ENCODE assay signal across 20 cellular contexts in genomic region chr2:121375621-121376159, GRCh38.
DNase-seq lines count a peak whose midpoint lies in the region; ATAC-seq and TF ChIP-seq lines count a peak whose summit lies in the region.
"Had no signal": no experiment of that assay in that cellular context is flagged by ENCODE, and none has a peak within 500 bp of the region (broad histone marks: within the 10 kb centered on the region; RNA-seq: fewer than 3 reads in every experiment).

No MANE protein-coding gene starts in this region.

- no peak overlapping the region for H3K4me3 ChIP-seq in astrocyte of the spinal cord (ENCODE audit: low read depth, low read length)
- H3K4me3 ChIP-seq in hepatocyte: no peak overlapping the region
- H3K4me3 ChIP-seq in dorsolateral prefrontal cortex: no peak overlapping the region
- H3K4me3 ChIP-seq: GM23338 had no signal

- WGBS in hepatocyte (ENCODE audit: low lambda C conversion rate, missing lambda C conversion rate): 85% methylated on average over 3 of the region's 3 CpGs

- TF ChIP-seq CTCF in HFFc6 (IDR thresholded peaks at IDR 0.05): no peak
- no peak for TF ChIP-seq CTCF in astrocyte of the spinal cord (IDR thresholded peaks at IDR 0.05; ENCODE audit: low read depth, low read length)
- TF ChIP-seq CTCF in hepatocyte (IDR thresholded peaks at IDR 0.05; ENCODE audit: poor library complexity): no peak
- TF ChIP-seq CTCF in dorsolateral prefrontal cortex (IDR thresholded peaks at IDR 0.05 in 54 of 56, conservative IDR thresholded peaks at IDR 0.05 in 2 of 56; ENCODE audit: low read depth in 1 of 56, partially characterized antibody in 56 of 56): no peak

- no peaks in the 10 kb centered on the region for H3K36me3 ChIP-seq in hepatocyte (replicated peaks; ENCODE audit: insufficient read depth, low read depth)

- no peaks in the 10 kb centered on the region for H3K9me3 ChIP-seq in hepatocyte (ENCODE audit: low read depth)

- no peaks in the 10 kb centered on the region for H3K9me2 ChIP-seq in hepatocyte (replicated peaks; ENCODE audit: insufficient read depth)

- H3K27me3 ChIP-seq in hepatocyte (no peaks in the 10 kb centered on the region), dorsolateral prefrontal cortex (no peaks in the 10 kb centered on the region)

- no peaks in the 10 kb centered on the region for H3K9me3 Mint-ChIP-seq in HFFc6
- H3K9me3 Mint-ChIP-seq: CD4-positive, alpha-beta memory T cell; GM23338 had no signal

- H3K79me2 ChIP-seq in hepatocyte: no peaks in the 10 kb centered on the region

- H2AFZ ChIP-seq in hepatocyte: no peak overlapping the region
- H2AFZ ChIP-seq: GM23338 had no signal

- H4K20me1 ChIP-seq in hepatocyte (ENCODE audit: insufficient read depth, poor library complexity, severe bottlenecking): no peaks in the 10 kb centered on the region

- no peak overlapping the region for H3K4me3 Mint-ChIP-seq in HFFc6
- H3K4me3 Mint-ChIP-seq: CD4-positive, alpha-beta memory T cell; GM23338 had no signal

- no peak for ATAC-seq in HG02588 (IDR thresholded peaks at IDR 0.05; ENCODE audit: unreplicated experiment)
- ATAC-seq: GM23338, HCT116, HepG2 had no signal

- no peak overlapping the region for H3K4me2 ChIP-seq in hepatocyte
- H3K4me2 ChIP-seq: GM23338, KMS-11 had no signal

- peak overlapping the region; percentile 50 for H3K27ac ChIP-seq in hepatocyte
- peak overlapping the region in 11 of 59 donors; percentile 84 to 94 (median 90) for H3K27ac ChIP-seq in dorsolateral prefrontal cortex
- H3K27ac ChIP-seq: KMS-11 had no signal

- intact Hi-C loops in dorsolateral prefrontal cortex (cut with DNase I): no loop called here

- no peaks in the 10 kb centered on the region; the same call in 1 of the 2 replicates for H3K27me3 Mint-ChIP-seq in HFFc6 (ENCODE audit: insufficient read depth)
- H3K27me3 Mint-ChIP-seq: CD4-positive, alpha-beta memory T cell had no signal

- peaks cover 58% of the 10 kb centered on the region for H3K4me1 Mint-ChIP-seq in HFFc6 (ENCODE audit: low read depth)
- H3K4me1 Mint-ChIP-seq: GM23338 had no signal

- in situ Hi-C loops in astrocyte of the spinal cord (cut with HindIII; ENCODE audit: low sequenced_read_pairs): no loop called here

- peak overlapping the region; percentile 9; the same call in 1 of the 2 replicates for H3K27ac Mint-ChIP-seq in HFFc6
- H3K27ac Mint-ChIP-seq: CD4-positive, alpha-beta memory T cell; GM23338 had no signal

- peak; percentile 25 for DNase-seq in HFFc6
- DNase-seq in astrocyte of the spinal cord (ENCODE audit: low read depth, low spot score): peak; percentile 67
- DNase-seq in hepatocyte (ENCODE audit: low spot score): no peak
- DNase-seq in NOMO-1 treated with dmso at 0.1 percent for 144 hours (lab: John Stamatoyannopoulos, UW; ENCODE audit: unreplicated experiment): no peak
- no peak for DNase-seq in dorsolateral prefrontal cortex
- DNase-seq in stimulated activated CD4-positive, alpha-beta T cell treated with anti-CD3 and anti-CD28 coated beads, Interleukin-4, amount 100 ng/mL, for 4 hours: no peak
- DNase-seq: CD4-positive, alpha-beta memory T cell; DMS79 treated with DMSO at 0.1 percent for 48 hours; GDM1; NCI-H1436; NCI-H2029; NCI-H2171; NCI-H446; RPMI8226; SIG-M5 had no signal

- H3K36me3 Mint-ChIP-seq in HFFc6 (ENCODE audit: low read depth): peaks cover 64% of the 10 kb centered on the region

- H3K4me1 ChIP-seq in hepatocyte (ENCODE audit: insufficient read depth): no peaks in the 10 kb centered on the region

Comparison
In these comparisons a context has a peak if more than half of its experiments do, and no peak if none do; other contexts are left out.
1. DNase-seq: peak in HFFc6 (single experiment) and astrocyte of the spinal cord (single experiment); none in hepatocyte (single experiment), NOMO-1 treated with dmso at 0.1 percent for 144 hours (single experiment), dorsolateral prefrontal cortex (0 of 10) and stimulated activated CD4-positive, alpha-beta T cell treated with anti-CD3 and anti-CD28 coated beads, Interleukin-4, amount 100 ng/mL, for 4 hours (0 of 2).